Comparison of ENCODE assay signal across 28 cellular contexts in genomic region chr4:183556947-183557346, GRCh38.
"Had no signal": no experiment of that assay in that cellular context is flagged by ENCODE, and none has a peak within 500 bp of the region (broad histone marks: within the 10 kb centered on the region; RNA-seq: fewer than 3 reads in every experiment).

No MANE protein-coding gene starts in this region.

- H3K36me3 Mint-ChIP-seq: natural killer cell treated with Interleukin-12 subunit alpha and Interleukin-12 subunit beta and Interleukin-15 and Interleukin-18, amount 100 ng/mL, for 72 hours had no signal

- H3K27me3 Mint-ChIP-seq: stimulated activated naive CD8-positive, alpha-beta T cell treated with anti-CD3 and anti-CD28 coated beads, Interleukin-15, Interleukin-2, amounts not matched to agents 100 ng/mL and 50 ng/mL, for 24 hours had no signal

- H3K4me3 Mint-ChIP-seq: naive thymus-derived CD8-positive, alpha-beta T cell; natural killer cell treated with Interleukin-12 subunit alpha and Interleukin-12 subunit beta and Interleukin-15 and Interleukin-18, amount 100 ng/mL, for 72 hours; nephron progenitor cell; neural crest cell; stimulated activated effector memory CD8-positive, alpha-beta T cell treated with anti-CD3 and anti-CD28 coated beads, Interleukin-12 subunit alpha, Interleukin-12 subunit beta, amount 100 ng/mL, for 72 hours; stimulated activated naive B cell treated with anti-CD40 and anti-IgM and Interleukin-4, amounts not matched to agents 10 μg/mL and 1 μg/mL and 100 μg/mL, for 72 hours; stimulated activated naive CD8-positive, alpha-beta T cell treated with anti-CD3 and anti-CD28 coated beads, Interleukin-15, Interleukin-2, amounts not matched to agents 100 ng/mL and 50 ng/mL, for 24 hours had no signal

- H3K4me1 Mint-ChIP-seq: stimulated activated naive B cell treated with anti-CD40 and anti-IgM and Interleukin-4, amounts not matched to agents 10 μg/mL and 1 μg/mL and 100 μg/mL, for 72 hours had no signal

- H3K4me1 ChIP-seq: pancreas, psoas muscle, right lobe of liver, sigmoid colon, stomach, vagina had no signal

- H3K36me3 ChIP-seq: neutrophil, pancreas, right lobe of liver, sigmoid colon, stomach, thoracic aorta, thyroid gland, tibial nerve, upper lobe of left lung, vagina had no signal

- H3K27ac Mint-ChIP-seq: naive thymus-derived CD8-positive, alpha-beta T cell; natural killer cell treated with Interleukin-12 subunit alpha and Interleukin-12 subunit beta and Interleukin-15 and Interleukin-18, amount 100 ng/mL, for 72 hours; nephron progenitor cell; progenitor cell of endocrine pancreas; stimulated activated effector memory CD8-positive, alpha-beta T cell treated with anti-CD3 and anti-CD28 coated beads, Interleukin-12 subunit alpha, Interleukin-12 subunit beta, amount 100 ng/mL, for 72 hours; stimulated activated naive B cell treated with anti-CD40 and anti-IgM and Interleukin-4, amounts not matched to agents 10 μg/mL and 1 μg/mL and 100 μg/mL, for 72 hours; stimulated activated naive CD8-positive, alpha-beta T cell treated with anti-CD3 and anti-CD28 coated beads, Interleukin-15, Interleukin-2, amounts not matched to agents 100 ng/mL and 50 ng/mL, for 24 hours had no signal

- H3K27me3 ChIP-seq: neutrophil, pancreas, right lobe of liver, sigmoid colon, stomach, thyroid gland, tibial nerve, upper lobe of left lung, vagina had no signal

- H3K27ac ChIP-seq: neutrophil, pancreas, psoas muscle, right lobe of liver, sigmoid colon, stomach, thoracic aorta, thyroid gland, tibial nerve, upper lobe of left lung, vagina had no signal

- H3K9me3 ChIP-seq: neutrophil, pancreas, psoas muscle, right lobe of liver, sigmoid colon, stomach, thoracic aorta, thyroid gland, tibial nerve, upper lobe of left lung, vagina had no signal

- ATAC-seq: natural killer cell treated with Interleukin-12 subunit alpha and Interleukin-12 subunit beta and Interleukin-15 and Interleukin-18, amount 100 ng/mL, for 72 hours; pancreas; psoas muscle; right cardiac atrium; right lobe of liver; stimulated activated effector memory CD8-positive, alpha-beta T cell treated with anti-CD3 and anti-CD28 coated beads, Interleukin-12 subunit alpha, Interleukin-12 subunit beta, amount 100 ng/mL, for 72 hours; stimulated activated naive B cell treated with anti-CD40 and anti-IgM and Interleukin-4, amounts not matched to agents 10 μg/mL and 1 μg/mL and 100 μg/mL, for 72 hours had no signal

- H3K9me3 Mint-ChIP-seq: neural crest cell had no signal

- DNase-seq: nephron progenitor cell; nucleus accumbens; pancreas; psoas muscle; right cardiac atrium; right lobe of liver; sigmoid colon; small intestine; stimulated activated CD4-positive, alpha-beta T cell treated with anti-CD3 and anti-CD28 coated beads, Interleukin-15, amount 100 ng/mL, for 24 hours; stimulated activated CD4-positive, alpha-beta T cell treated with anti-CD3 and anti-CD28 coated beads, Interleukin-2, amount 100 ng/mL, for 24 hours; stimulated activated CD4-positive, alpha-beta T cell treated with anti-CD3 and anti-CD28 coated beads, Interleukin-2, amount 100 ng/mL, for 48 hours; stimulated activated CD4-positive, alpha-beta T cell treated with anti-CD3 and anti-CD28 coated beads, Interleukin-4, amount 100 ng/mL, for 24 hours; stimulated activated naive B cell treated with anti-CD40 and anti-IgM and Interleukin-4, amounts not matched to agents 10 μg/mL and 1 μg/mL and 100 μg/mL, for 72 hours; stimulated activated naive CD4-positive, alpha-beta T cell treated with Interleukin-2 at 50 U/mL for 16 hours; stomach; thyroid gland; trophoblast cell had no signal

- H3K4me3 ChIP-seq: pancreas, psoas muscle, right lobe of liver, sigmoid colon, stomach, thoracic aorta, thyroid gland, tibial nerve, upper lobe of left lung, vagina had no signal
